ENCODE assay signal across 10 cellular contexts in the genomic region with DNA sequence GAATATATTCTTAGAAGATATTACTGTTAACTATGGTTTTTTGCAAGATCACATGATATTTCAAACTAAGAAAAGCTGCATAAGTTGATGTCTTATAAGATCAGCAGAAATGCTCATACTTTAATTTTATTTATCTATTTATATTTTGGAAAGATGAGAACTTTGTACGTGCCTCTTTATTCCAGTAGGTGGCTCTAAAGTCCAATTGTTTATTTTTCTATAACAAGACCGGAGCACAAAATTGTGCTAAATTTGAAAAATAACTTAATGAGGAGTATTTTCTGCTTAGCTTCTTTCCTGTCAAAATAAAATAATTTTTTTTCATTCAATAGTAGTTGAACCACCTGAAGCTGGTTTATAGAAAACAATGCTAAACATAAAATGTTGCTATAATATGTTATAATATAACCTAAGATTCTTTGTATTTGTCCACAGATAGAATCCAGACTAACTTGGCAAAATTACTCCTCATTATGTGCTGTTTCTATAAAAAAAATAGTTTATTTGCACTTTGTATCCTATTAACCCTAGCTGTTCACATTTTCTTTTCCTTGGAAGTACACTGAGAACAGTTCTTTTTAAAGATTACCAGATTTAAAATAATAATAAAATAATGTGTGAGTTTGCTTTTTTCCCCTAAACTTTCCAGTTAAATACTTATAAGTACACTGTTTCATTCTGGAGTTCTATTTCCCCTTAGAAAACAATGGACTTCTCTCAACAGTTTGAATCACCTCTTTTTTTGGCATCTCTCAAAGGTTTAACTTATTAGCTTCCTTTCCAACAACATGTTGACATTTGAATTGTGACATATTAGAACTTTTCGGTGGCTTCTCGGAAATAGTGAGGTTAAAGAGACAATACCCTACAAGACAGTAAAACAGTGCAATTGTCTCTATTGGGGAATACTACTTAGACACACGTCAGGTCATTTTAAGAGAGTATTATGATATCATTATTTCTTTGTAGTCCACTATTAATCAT.
DNase-seq lines count a peak whose midpoint lies in the region; ATAC-seq and TF ChIP-seq lines count a peak whose summit lies in the region.
"Had no signal": no experiment of that assay in that cellular context is flagged by ENCODE, and none has a peak within 500 bp of the region (broad histone marks: within the 10 kb centered on the region; RNA-seq: fewer than 3 reads in every experiment).

No MANE protein-coding gene starts in this region.

- intact Hi-C loops in left lung (cut with DNase I) = no loop called here
- intact Hi-C loops in activated T-helper 1 cell treated with anti-CD3 and anti-CD28 coated beads, Interleukin-12 subunit alpha, Interleukin-12 subunit beta, Interleukin-2, Interleukin-4 antibody, amounts not matched to agents 30 ng/mL and 10 ng/mL and 1 ng/mL, durations not matched to agents 14 hours and 24 hours and 36 hours (cut with micrococcal nuclease) = no loop called here

- H3K36me3 ChIP-seq in HEK293 (ENCODE audit: control insufficient read depth in 2 of 2, insufficient read depth in 1 of 2, low read length in 2 of 2) (peaks cover 0 to 4% of the 10 kb centered on the region in 2 experiments; a peak in 1 of 3 replicates), left lung (no peaks in the 10 kb centered on the region)

- peaks cover 14% of the 10 kb centered on the region for H3K27me3 Mint-ChIP-seq in activated T-helper 1 cell treated with anti-CD3 and anti-CD28 coated beads, Interleukin-12 subunit alpha, Interleukin-12 subunit beta, Interleukin-2, Interleukin-4 antibody, amounts not matched to agents 30 ng/mL and 10 ng/mL and 1 ng/mL, durations not matched to agents 14 hours and 24 hours and 36 hours (ENCODE audit: insufficient read depth)
- H3K27me3 Mint-ChIP-seq: activated naive CD4-positive, alpha-beta T cell treated with anti-CD3 and anti-CD28 coated beads, Interleukin-2, amount 10 ng/mL, durations not matched to agents 7 days and 5 days had no signal

- H3K9me3 Mint-ChIP-seq in activated T-helper 1 cell treated with anti-CD3 and anti-CD28 coated beads, Interleukin-12 subunit alpha, Interleukin-12 subunit beta, Interleukin-2, Interleukin-4 antibody, amounts not matched to agents 30 ng/mL and 10 ng/mL and 1 ng/mL, durations not matched to agents 14 hours and 24 hours and 36 hours = no peaks in the 10 kb centered on the region
- H3K9me3 Mint-ChIP-seq: activated naive CD4-positive, alpha-beta T cell treated with anti-CD3 and anti-CD28 coated beads, Interleukin-2, amount 10 ng/mL, durations not matched to agents 7 days and 5 days had no signal

- peak; percentile 17 for ATAC-seq in left lung

- H3K9me3 ChIP-seq in HEK293 (ENCODE audit: control insufficient read depth, insufficient read depth, low read depth, low read length) (no peaks in the 10 kb centered on the region), left lung (no peaks in the 10 kb centered on the region)

- peak; percentile 32 for DNase-seq in AG10803 (ENCODE audit: low read depth)
- DNase-seq in amniotic epithelial cell (ENCODE audit: low read depth) = peak; percentile 34
- no peak for DNase-seq in left lung
- DNase-seq in ACHN = no peak
- DNase-seq in SHP77 (lab: John Stamatoyannopoulos, UW) = no peak
- DNase-seq in germinal center (ENCODE audit: low spot score) = no peak
- DNase-seq in activated T-helper 1 cell treated with anti-CD3 and anti-CD28 coated beads, Interleukin-12 subunit alpha, Interleukin-12 subunit beta, Interleukin-2, Interleukin-4 antibody, amounts not matched to agents 30 ng/mL and 10 ng/mL and 1 ng/mL, durations not matched to agents 14 hours and 24 hours and 36 hours (ENCODE audit: low spot score) = no peak
- DNase-seq: activated naive CD4-positive, alpha-beta T cell treated with anti-CD3 and anti-CD28 coated beads, Interleukin-2, amount 10 ng/mL, durations not matched to agents 7 days and 5 days had no signal

- no peaks in the 10 kb centered on the region for H3K27me3 ChIP-seq in left lung

- POLR2A ChIA-PET in HEK293 (lab: Yijun Ruan, JAX) = no interaction called here

- in situ Hi-C loops in ACHN (cut with HindIII; ENCODE audit: low pct_ligation_motif_present, low pct_unique_long_range_greater_than_20kb, low sequenced_read_pairs) = no loop called here

- CTCF ChIA-PET in HEK293 (lab: Yijun Ruan, JAX) = interaction anchor here (0.5 to 1.8 kb wide), 12 partner anchors 13 to 622 kb away, joined by 3 to 6 read pairs (median 3); no protein-coding TSS in a partner anchor

- no peak overlapping the region for H3K27ac Mint-ChIP-seq in activated T-helper 1 cell treated with anti-CD3 and anti-CD28 coated beads, Interleukin-12 subunit alpha, Interleukin-12 subunit beta, Interleukin-2, Interleukin-4 antibody, amounts not matched to agents 30 ng/mL and 10 ng/mL and 1 ng/mL, durations not matched to agents 14 hours and 24 hours and 36 hours
- H3K27ac Mint-ChIP-seq: activated naive CD4-positive, alpha-beta T cell treated with anti-CD3 and anti-CD28 coated beads, Interleukin-2, amount 10 ng/mL, durations not matched to agents 7 days and 5 days had no signal

- H3K27ac ChIP-seq in HEK293 (ENCODE audit: extremely low read depth, low read depth, low read length) = no peak overlapping the region
- H3K27ac ChIP-seq in left lung = peak overlapping the region in 1 of 2 donors; percentile 52
- H3K27ac ChIP-seq: SK-N-MC had no signal

- peak; percentile 58 for TF ChIP-seq CTCF in AG10803 (conservative IDR thresholded peaks at IDR 0.05; ENCODE audit: low read length)
- TF ChIP-seq CTCF in HEK293 (tag by site-specific recombination; IDR thresholded peaks at IDR 0.05) = no peak
- TF ChIP-seq CTCF in left lung (IDR thresholded peaks at IDR 0.05) = peak in 1 of 2 donors; percentile 30

- no peaks in the 10 kb centered on the region for H3K4me1 Mint-ChIP-seq in activated T-helper 1 cell treated with anti-CD3 and anti-CD28 coated beads, Interleukin-12 subunit alpha, Interleukin-12 subunit beta, Interleukin-2, Interleukin-4 antibody, amounts not matched to agents 30 ng/mL and 10 ng/mL and 1 ng/mL, durations not matched to agents 14 hours and 24 hours and 36 hours (ENCODE audit: low read depth)
- H3K4me1 Mint-ChIP-seq: activated naive CD4-positive, alpha-beta T cell treated with anti-CD3 and anti-CD28 coated beads, Interleukin-2, amount 10 ng/mL, durations not matched to agents 7 days and 5 days had no signal

- H3K4me3 ChIP-seq in AG10803 (ENCODE audit: low read length) (no peak overlapping the region), HEK293 (ENCODE audit: low read depth, low read length) (no peak overlapping the region), left lung (no peak overlapping the region)
- H3K4me3 ChIP-seq: SK-N-MC had no signal

- H3K36me3 Mint-ChIP-seq in activated T-helper 1 cell treated with anti-CD3 and anti-CD28 coated beads, Interleukin-12 subunit alpha, Interleukin-12 subunit beta, Interleukin-2, Interleukin-4 antibody, amounts not matched to agents 30 ng/mL and 10 ng/mL and 1 ng/mL, durations not matched to agents 14 hours and 24 hours and 36 hours (ENCODE audit: low read depth) = no peaks in the 10 kb centered on the region
- H3K36me3 Mint-ChIP-seq: activated naive CD4-positive, alpha-beta T cell treated with anti-CD3 and anti-CD28 coated beads, Interleukin-2, amount 10 ng/mL, durations not matched to agents 7 days and 5 days had no signal

- peaks cover 2% of the 10 kb centered on the region; the same call in 1 of the 2 replicates for H3K4me1 ChIP-seq in HEK293 (ENCODE audit: control insufficient read depth, insufficient read depth, low read length)
- peaks cover 0 to 35% of the 10 kb centered on the region in 2 donors for H3K4me1 ChIP-seq in left lung

- H3K4me3 Mint-ChIP-seq in activated T-helper 1 cell treated with anti-CD3 and anti-CD28 coated beads, Interleukin-12 subunit alpha, Interleukin-12 subunit beta, Interleukin-2, Interleukin-4 antibody, amounts not matched to agents 30 ng/mL and 10 ng/mL and 1 ng/mL, durations not matched to agents 14 hours and 24 hours and 36 hours = no peak overlapping the region
- H3K4me3 Mint-ChIP-seq: activated naive CD4-positive, alpha-beta T cell treated with anti-CD3 and anti-CD28 coated beads, Interleukin-2, amount 10 ng/mL, durations not matched to agents 7 days and 5 days had no signal

TF ChIP-seq in HEK293, 187 proteins besides CTCF, POLR2A, EP300 and RAD21:
- TF ChIP-seq, protein P1, sequence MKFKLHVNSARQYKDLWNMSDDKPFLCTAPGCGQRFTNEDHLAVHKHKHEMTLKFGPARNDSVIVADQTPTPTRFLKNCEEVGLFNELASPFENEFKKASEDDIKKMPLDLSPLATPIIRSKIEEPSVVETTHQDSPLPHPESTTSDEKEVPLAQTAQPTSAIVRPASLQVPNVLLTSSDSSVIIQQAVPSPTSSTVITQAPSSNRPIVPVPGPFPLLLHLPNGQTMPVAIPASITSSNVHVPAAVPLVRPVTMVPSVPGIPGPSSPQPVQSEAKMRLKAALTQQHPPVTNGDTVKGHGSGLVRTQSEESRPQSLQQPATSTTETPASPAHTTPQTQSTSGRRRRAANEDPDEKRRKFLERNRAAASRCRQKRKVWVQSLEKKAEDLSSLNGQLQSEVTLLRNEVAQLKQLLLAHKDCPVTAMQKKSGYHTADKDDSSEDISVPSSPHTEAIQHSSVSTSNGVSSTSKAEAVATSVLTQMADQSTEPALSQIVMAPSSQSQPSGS (tag by site-specific recombination; IDR thresholded peaks at IDR 0.05; ENCODE audit: low read depth) = no peak
- TF ChIP-seq ZNF2 (tag by site-specific recombination; IDR thresholded peaks at IDR 0.05) (peak; percentile 37; the same call in 1 of the 2 replicates), ZNF654 (tag by site-specific recombination; IDR thresholded peaks at IDR 0.05; ENCODE audit: low read depth) (peak; percentile 61), ZNF660 (tag by site-specific recombination; IDR thresholded peaks at IDR 0.05) (0 out of 2 replicates have a peak, but pooled peaks have one; percentile 11)

Comparison
In these comparisons a context has a peak if more than half of its experiments do, and no peak if none do; other contexts are left out.
1. DNase-seq: peak in AG10803 (single experiment) and amniotic epithelial cell (single experiment); none in left lung (0 of 2), ACHN (single experiment), SHP77 (0 of 2), germinal center (single experiment) and activated T-helper 1 cell treated with anti-CD3 and anti-CD28 coated beads, Interleukin-12 subunit alpha, Interleukin-12 subunit beta, Interleukin-2, Interleukin-4 antibody, amounts not matched to agents 30 ng/mL and 10 ng/mL and 1 ng/mL, durations not matched to agents 14 hours and 24 hours and 36 hours (single experiment).